In the genomic region with DNA sequence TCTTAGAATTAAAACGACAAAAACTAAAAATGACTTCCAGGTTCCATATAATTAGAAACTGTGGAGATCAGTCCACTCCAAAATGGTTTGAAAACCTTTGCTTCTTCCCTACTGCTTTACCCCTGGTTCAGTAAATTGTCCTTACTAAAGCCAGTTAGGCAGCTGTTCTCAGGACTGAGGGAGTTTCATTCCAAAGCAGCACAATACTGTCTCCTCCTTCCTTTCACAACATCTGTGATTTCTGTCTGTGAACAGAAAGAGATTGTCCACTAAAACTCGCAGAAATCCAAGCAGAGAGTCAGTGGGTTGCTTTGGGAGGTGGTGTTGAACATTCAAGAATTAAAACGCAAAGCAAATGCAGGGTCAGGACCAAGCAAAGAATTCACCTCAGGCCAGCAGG, we compare ENCODE assay signal across 19 cellular contexts.
A peak's percentile ranks its signal among the peaks of the same experiment; 100 is the strongest.
DNase-seq lines count a peak whose midpoint lies in the region; ATAC-seq and TF ChIP-seq lines count a peak whose summit lies in the region.
"Had no signal": no experiment of that assay in that cellular context is flagged by ENCODE, and none has a peak within 500 bp of the region (broad histone marks: within the 10 kb centered on the region; RNA-seq: fewer than 3 reads in every experiment).

No MANE protein-coding gene starts in this region.

- no peak overlapping the region for H2AK5ac ChIP-seq in mesenchymal stem cell (ENCODE audit: low read length, severe bottlenecking)

- no peak overlapping the region for H2BK5ac ChIP-seq in mesenchymal stem cell (ENCODE audit: low read depth, low read length, poor library complexity, severe bottlenecking)

- H3K79me1 ChIP-seq in mesenchymal stem cell (replicated peaks; ENCODE audit: low read length, poor library complexity, severe bottlenecking) = no peaks in the 10 kb centered on the region

- peak overlapping the region; percentile 67 to 75 for H3K4ac ChIP-seq in mesenchymal stem cell (ENCODE audit: low read depth in 1 of 2, low read length in 2 of 2)

- peak overlapping the region; percentile 16 for H3K9ac ChIP-seq in mesenchymal stem cell (ENCODE audit: low read length)

- H3K27ac ChIP-seq in mesenchymal stem cell (ENCODE audit: low read length, poor library complexity, severe bottlenecking) = peak overlapping the region; percentile 54
- peak overlapping the region; percentile 96 for H3K27ac ChIP-seq in substantia nigra (ENCODE audit: low read depth, low read length, poor library complexity, severe bottlenecking)
- H3K27ac ChIP-seq: right lobe of liver, thyroid gland had no signal

- peak overlapping the region; percentile 79 to 82 for H3K18ac ChIP-seq in mesenchymal stem cell (ENCODE audit: low read depth in 1 of 2, low read length in 2 of 2)

- no peak overlapping the region for H3K23ac ChIP-seq in mesenchymal stem cell (ENCODE audit: low read length in 2 of 2)

- H3K14ac ChIP-seq in mesenchymal stem cell (ENCODE audit: low read length in 2 of 2) = no peak overlapping the region

- no peak for TF ChIP-seq CTCF in choroid plexus epithelial cell (conservative IDR thresholded peaks at IDR 0.05; ENCODE audit: low read depth, low read length)

- no peak for ATAC-seq in HG03135 (IDR thresholded peaks at IDR 0.05; ENCODE audit: unreplicated experiment)
- no peak for ATAC-seq in stimulated activated naive CD8-positive, alpha-beta T cell treated with anti-CD3 and anti-CD28 coated beads, Interleukin-15, amount 100 ng/mL, for 72 hours
- ATAC-seq: activated CD8-positive, alpha-beta T cell treated with anti-CD3 and anti-CD28 coated beads for 36 hours; left colon; naive thymus-derived CD8-positive, alpha-beta T cell; right lobe of liver had no signal

- no peaks in the 10 kb centered on the region for H3K4me1 Mint-ChIP-seq in stimulated activated naive CD8-positive, alpha-beta T cell treated with anti-CD3 and anti-CD28 coated beads, Interleukin-15, amount 100 ng/mL, for 72 hours

- H3K27me3 ChIP-seq in mesenchymal stem cell (ENCODE audit: control insufficient read depth in 1 of 2, insufficient read depth in 1 of 2, low read length in 2 of 2) = no peaks in the 10 kb centered on the region
- H3K27me3 ChIP-seq: esophagus muscularis mucosa, right lobe of liver, thyroid gland had no signal

- no peak overlapping the region for H3K27ac Mint-ChIP-seq in stimulated activated naive CD8-positive, alpha-beta T cell treated with anti-CD3 and anti-CD28 coated beads, Interleukin-15, amount 100 ng/mL, for 72 hours
- H3K27ac Mint-ChIP-seq: activated CD8-positive, alpha-beta T cell treated with anti-CD3 and anti-CD28 coated beads for 36 hours; naive thymus-derived CD8-positive, alpha-beta T cell had no signal

- DNase-seq in RPMI7951 (ENCODE audit: low read depth) (peak; percentile 34), choroid plexus epithelial cell (ENCODE audit: low read depth) (peak; percentile 63), mesenchymal stem cell (peak; percentile 28), substantia nigra (lab: John Stamatoyannopoulos, UW) (peak in 2 of 49 donors; percentile 15 to 18), NCI-H526 treated with DMSO at 0.1 percent for 48 hours (lab: John Stamatoyannopoulos, UW) (no peak)
- no peak for DNase-seq in stimulated activated naive CD4-positive, alpha-beta T cell (lab: John Stamatoyannopoulos, UW)
- no peak for DNase-seq in stimulated activated naive CD8-positive, alpha-beta T cell treated with anti-CD3 and anti-CD28 coated beads, Interleukin-15, amount 100 ng/mL, for 72 hours
- DNase-seq: activated CD8-positive, alpha-beta T cell treated with anti-CD3 and anti-CD28 coated beads for 36 hours; DMS53; Karpas-422; left colon; naive thymus-derived CD8-positive, alpha-beta T cell; NCI-H1417 treated with DMSO at 0.1 percent for 48 hours; NCI-H446; right lobe of liver; stimulated activated CD4-positive, alpha-beta T cell treated with anti-CD3 and anti-CD28 coated beads, Interleukin-2, amount 100 ng/mL, for 48 hours; thyroid gland had no signal

- no peak overlapping the region for H2AFZ ChIP-seq in mesenchymal stem cell (ENCODE audit: low read depth, low read length)

- peak overlapping the region; percentile 95 for H2BK120ac ChIP-seq in mesenchymal stem cell (ENCODE audit: low read depth, low read length)

- no peaks in the 10 kb centered on the region for H3K9me3 Mint-ChIP-seq in stimulated activated naive CD8-positive, alpha-beta T cell treated with anti-CD3 and anti-CD28 coated beads, Interleukin-15, amount 100 ng/mL, for 72 hours
- H3K9me3 Mint-ChIP-seq: activated CD8-positive, alpha-beta T cell treated with anti-CD3 and anti-CD28 coated beads for 36 hours had no signal

- H3K4me3 ChIP-seq in choroid plexus epithelial cell (ENCODE audit: low read depth, low read length) = no peak overlapping the region
- H3K4me3 ChIP-seq in mesenchymal stem cell (ENCODE audit: insufficient read depth in 1 of 2, low read depth in 1 of 2, low read length in 2 of 2) = no peak overlapping the region
- H3K4me3 ChIP-seq: esophagus muscularis mucosa, right lobe of liver, thyroid gland had no signal

- no peaks in the 10 kb centered on the region for H3K4me1 ChIP-seq in mesenchymal stem cell (ENCODE audit: control insufficient read depth, insufficient read depth, low read depth, low read length)
- H3K4me1 ChIP-seq: right lobe of liver had no signal

- peak overlapping the region; percentile 86 to 97 for H2BK12ac ChIP-seq in mesenchymal stem cell (ENCODE audit: low read length in 2 of 2)

- no peak overlapping the region for H3K4me2 ChIP-seq in mesenchymal stem cell (ENCODE audit: low read length, poor library complexity, severe bottlenecking)

- no peak overlapping the region for H4K8ac ChIP-seq in mesenchymal stem cell (ENCODE audit: low read length)

- 92% methylated on average over 3 of the region's 3 CpGs for whole genome bisulfite sequencing in mesenchymal stem cell

- no peak overlapping the region for H3K4me3 Mint-ChIP-seq in stimulated activated naive CD8-positive, alpha-beta T cell treated with anti-CD3 and anti-CD28 coated beads, Interleukin-15, amount 100 ng/mL, for 72 hours
- H3K4me3 Mint-ChIP-seq: activated CD8-positive, alpha-beta T cell treated with anti-CD3 and anti-CD28 coated beads for 36 hours; naive thymus-derived CD8-positive, alpha-beta T cell had no signal

- H2BK15ac ChIP-seq in mesenchymal stem cell (ENCODE audit: low read depth, poor library complexity, severe bottlenecking) = peak overlapping the region; percentile 23

- H4K91ac ChIP-seq in mesenchymal stem cell (ENCODE audit: low read length) = peak overlapping the region; percentile 50

- no peaks in the 10 kb centered on the region for H3K9me3 ChIP-seq in mesenchymal stem cell (ENCODE audit: control insufficient read depth, low read length)
- H3K9me3 ChIP-seq: esophagus muscularis mucosa, right lobe of liver, thyroid gland had no signal

- H3K36me3 ChIP-seq in mesenchymal stem cell (ENCODE audit: control insufficient read depth in 1 of 2, insufficient read depth in 2 of 2, low read depth in 1 of 2, low read length in 2 of 2) = no peaks in the 10 kb centered on the region
- H3K36me3 ChIP-seq: esophagus muscularis mucosa, right lobe of liver, thyroid gland had no signal

- no peaks in the 10 kb centered on the region for H3K27me3 Mint-ChIP-seq in stimulated activated naive CD8-positive, alpha-beta T cell treated with anti-CD3 and anti-CD28 coated beads, Interleukin-15, amount 100 ng/mL, for 72 hours
- H3K27me3 Mint-ChIP-seq: activated CD8-positive, alpha-beta T cell treated with anti-CD3 and anti-CD28 coated beads for 36 hours; naive thymus-derived CD8-positive, alpha-beta T cell had no signal

Comparison
In these comparisons a context has a peak if more than half of its experiments do, and no peak if none do; other contexts are left out.
1. DNase-seq: peak in RPMI7951 (single experiment), choroid plexus epithelial cell (single experiment) and mesenchymal stem cell (single experiment); none in stimulated activated naive CD4-positive, alpha-beta T cell (0 of 6), NCI-H526 treated with DMSO at 0.1 percent for 48 hours (single experiment) and stimulated activated naive CD8-positive, alpha-beta T cell treated with anti-CD3 and anti-CD28 coated beads, Interleukin-15, amount 100 ng/mL, for 72 hours (0 of 2).